ENCODE assay signal across 12 cellular contexts in the genomic region with DNA sequence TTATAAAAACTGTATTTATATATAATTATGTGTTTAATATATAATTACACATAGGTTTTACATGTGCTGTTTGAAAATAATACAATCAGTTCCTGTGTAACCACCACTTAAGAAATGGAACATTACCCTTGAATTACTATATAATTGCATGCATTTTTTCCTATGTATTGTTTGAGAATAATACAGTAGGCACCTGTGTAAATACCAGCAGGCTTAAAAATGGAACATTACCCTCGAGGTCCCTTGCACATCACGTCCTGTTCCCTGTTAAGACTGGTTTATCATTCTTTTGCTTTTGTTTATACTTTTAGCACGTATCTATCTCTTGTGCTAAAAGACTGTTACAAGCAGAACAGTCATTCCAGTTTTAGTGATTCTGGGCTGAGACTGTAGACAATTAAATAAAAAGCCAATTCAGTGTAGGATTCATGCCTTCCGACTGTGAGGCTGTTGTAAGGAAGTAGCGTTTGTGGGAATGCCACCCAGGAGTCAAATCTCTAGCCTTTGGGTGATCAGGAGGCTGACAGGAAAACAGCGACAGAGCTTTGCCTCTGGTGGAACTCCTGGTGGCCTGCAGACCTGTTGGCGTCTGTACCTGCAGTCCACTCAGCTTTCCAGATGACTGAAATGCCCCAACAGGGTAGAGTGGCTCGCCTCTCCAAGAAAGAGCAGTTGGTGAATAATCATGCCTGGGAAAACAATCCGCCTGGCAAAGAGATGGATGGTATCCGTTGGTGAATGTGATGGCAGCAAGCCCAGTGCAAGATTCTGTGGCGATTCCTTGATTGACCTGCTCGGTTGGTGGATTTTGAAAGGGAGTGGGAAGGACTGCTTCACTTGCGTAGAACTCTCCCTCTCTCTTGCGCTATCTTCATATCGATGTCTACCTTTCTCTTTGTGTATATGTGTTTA. TPM values are rescaled to one million over a fixed set of nuclear protein-coding genes. Genes with fewer than 3 reads are reported as not detected.
A peak's percentile ranks its signal among the peaks of the same experiment; 100 is the strongest.
DNase-seq lines count a peak whose midpoint lies in the region; ATAC-seq lines count a peak whose summit lies in the region.
"Had no signal": no experiment of that assay in that cellular context is flagged by ENCODE, and none has a peak within 500 bp of the region (broad histone marks: within the 10 kb centered on the region; RNA-seq: fewer than 3 reads in every experiment).

No MANE protein-coding gene starts in this region.

- ATAC-seq in GM21447 (IDR thresholded peaks at IDR 0.05; ENCODE audit: unreplicated experiment) (no peak), GM18511 (IDR thresholded peaks at IDR 0.05; ENCODE audit: unreplicated experiment) (no peak)

- DNase-seq in NCI-H187 (lab: John Stamatoyannopoulos, UW) (peak; percentile 23 to 60), NCI-H187 treated with DMSO at 0.1 percent for 48 hours (lab: John Stamatoyannopoulos, UW) (no peak), NCI-H2227 (lab: John Stamatoyannopoulos, UW; ENCODE audit: unreplicated experiment) (peak; percentile 82), dermis blood vessel endothelial cell (peak; percentile 62), RKO (ENCODE audit: low spot score) (no peak), CD1c-positive myeloid dendritic cell (ENCODE audit: extremely low spot score) (no peak)
- DNase-seq: 8988T, amygdala, Caco-2, MV-4-11 had no signal

RNA-seq across cellular contexts. Expression of gene DISC1, which starts 58.0 kb away (rescaled TPM):
- 9.9 and 19.9 TPM in 2 replicates for total RNA-seq in dermis blood vessel endothelial cell

Comparison
In these comparisons a context has a peak if more than half of its experiments do, and no peak if none do; other contexts are left out.
1. DNase-seq: peak in NCI-H187 (2 of 2), NCI-H2227 (single experiment) and dermis blood vessel endothelial cell (single experiment); none in NCI-H187 treated with DMSO at 0.1 percent for 48 hours (single experiment), RKO (single experiment) and CD1c-positive myeloid dendritic cell (single experiment).